In genomic region chr9:114117614-114117995, GRCh38 we compare ENCODE assay signal across 17 cellular contexts. TPM values are rescaled to one million over a fixed set of nuclear protein-coding genes. Genes with fewer than 3 reads are reported as not detected.
DNase-seq lines count a peak whose midpoint lies in the region; TF ChIP-seq lines count a peak whose summit lies in the region.
"Had no signal": no experiment of that assay in that cellular context is flagged by ENCODE, and none has a peak within 500 bp of the region (broad histone marks: within the 10 kb centered on the region; RNA-seq: fewer than 3 reads in every experiment).

No MANE protein-coding gene starts in this region.

- 37% methylated on average over 7 of the region's 7 CpGs for WGBS in liver

- H3K4me2 ChIP-seq in MM.1S (ENCODE audit: low read depth, low read length): no peak overlapping the region
- H3K4me2 ChIP-seq: SK-N-SH had no signal

- DNase-seq in posterior vena cava (ENCODE audit: low spot score): peak; percentile 12
- no peak for DNase-seq in NOMO-1 treated with dmso at 0.1 percent for 144 hours (lab: John Stamatoyannopoulos, UW; ENCODE audit: unreplicated experiment)
- DNase-seq in MM.1S: no peak
- no peak for DNase-seq in KG1 (lab: John Stamatoyannopoulos, UW)
- no peak for DNase-seq in NCI-H345 treated with DMSO at 0.1 percent for 48 hours (lab: John Stamatoyannopoulos, UW; ENCODE audit: unreplicated experiment)
- DNase-seq: CD4-positive, alpha-beta T cell; EL; GOT3; NCI-H146; NCI-H2171; NCI-H446 treated with DMSO at 0.1 percent for 48 hours; SHP77 treated with DMSO at 0.1 percent for 48 hours; SK-N-SH had no signal

- H3K9me2 ChIP-seq in MM.1S (replicated peaks; ENCODE audit: insufficient read depth, low read length): no peaks in the 10 kb centered on the region
- H3K9me2 ChIP-seq: SK-N-SH had no signal

- peaks cover 0 to 29% (median 26%) of the 10 kb centered on the region in 4 donors for H3K4me1 ChIP-seq in liver (ENCODE audit: control insufficient read depth in 4 of 4, insufficient read depth in 4 of 4, low read length in 3 of 4)
- no peaks in the 10 kb centered on the region for H3K4me1 ChIP-seq in MM.1S (ENCODE audit: low read length)

- H3K9ac ChIP-seq in liver (ENCODE audit: low read depth in 1 of 2, low read length in 2 of 2) (no peak overlapping the region), MM.1S (ENCODE audit: low read length) (no peak overlapping the region)
- H3K9ac ChIP-seq: SK-N-SH had no signal

- H3K36me3 ChIP-seq in liver (ENCODE audit: control insufficient read depth in 4 of 4, insufficient read depth in 3 of 4, low read depth in 1 of 4, low read length in 3 of 4) (no peaks in the 10 kb centered on the region), MM.1S (replicated peaks; ENCODE audit: insufficient read depth, low read length) (no peaks in the 10 kb centered on the region)

- H3K27ac ChIP-seq in 22Rv1: peak overlapping the region; percentile 89
- H3K27ac ChIP-seq in VCaP: peak overlapping the region; percentile 86
- H3K27ac ChIP-seq in liver (ENCODE audit: low read depth in 1 of 2, low read length in 2 of 2): peak overlapping the region in 1 of 2 donors; percentile 67
- H3K27ac ChIP-seq in MM.1S (ENCODE audit: low read length): no peak overlapping the region

- H3K27me3 ChIP-seq in liver (ENCODE audit: control insufficient read depth in 4 of 4, insufficient read depth in 4 of 4, low read length in 3 of 4) (no peaks in the 10 kb centered on the region), MM.1S (replicated peaks; ENCODE audit: insufficient read depth, low read length) (peaks cover 23% of the 10 kb centered on the region)

- H3K9me3 ChIP-seq in liver (ENCODE audit: control insufficient read depth in 4 of 4, low read length in 3 of 4) (no peaks in the 10 kb centered on the region), MM.1S (replicated peaks; ENCODE audit: insufficient read depth, low read length) (no peaks in the 10 kb centered on the region)
- H3K9me3 ChIP-seq: SK-N-SH had no signal

- no peak overlapping the region for H3K4me3 ChIP-seq in liver (ENCODE audit: low read depth in 1 of 3, low read length in 3 of 3)
- no peak overlapping the region for H3K4me3 ChIP-seq in MM.1S (ENCODE audit: low read length)
- H3K4me3 ChIP-seq: GM12878 had no signal

- no peaks in the 10 kb centered on the region for H3K79me2 ChIP-seq in MM.1S (ENCODE audit: low read length)

- TF ChIP-seq CTCF in 22Rv1 (IDR thresholded peaks at IDR 0.05) (no peak), VCaP (conservative IDR thresholded peaks at IDR 0.05) (no peak), liver (IDR thresholded peaks at IDR 0.05; ENCODE audit: low read depth, low read length, missing input control) (no peak), MM.1S (IDR thresholded peaks at IDR 0.05; ENCODE audit: low read length) (no peak)

- no peaks in the 10 kb centered on the region for H4K20me1 ChIP-seq in MM.1S (ENCODE audit: insufficient read depth, low read length)

- no peak overlapping the region for H2AFZ ChIP-seq in MM.1S (ENCODE audit: low read length)

- H3F3A ChIP-seq in MM.1S (ENCODE audit: insufficient read depth, low read length): no peaks in the 10 kb centered on the region

- intact Hi-C loops in posterior vena cava (cut with DNase I): no loop called here

- no peak for TF ChIP-seq RAD21 in liver (IDR thresholded peaks at IDR 0.05)

TF ChIP-seq in liver, 16 proteins besides CTCF, POLR2A, EP300 and RAD21:
- TF ChIP-seq HNF4G (IDR thresholded peaks at IDR 0.05) (peak; percentile 35), NR2F2 (IDR thresholded peaks at IDR 0.05) (no peak), YY1 (IDR thresholded peaks at IDR 0.05) (no peak), RXRA (IDR thresholded peaks at IDR 0.05) (peak in 1 of 2 donors; percentile 22), FOXA1 (IDR thresholded peaks at IDR 0.05) (no peak), HNF4A (conservative IDR thresholded peaks at IDR 0.05) (peak; percentile 58 to 72)
TF ChIP-seq in liver: peak in this region for 3.

RNA-seq across cellular contexts. Expression of gene KIF12, which starts 18.5 kb away (rescaled TPM):
- total RNA-seq in liver (10 to 100 TPM in 1 of 2 donors, 1 to 10 TPM in 1; 3.8 to 11.5 TPM), posterior vena cava (not detected)
- 10 to 100 TPM in 1 of 2 donors, 1 to 10 TPM in 1; 2.9 to 11.8 TPM for polyA plus RNA-seq in liver
- total RNA-seq: CD4-positive, alpha-beta T cell; GM12878 had no signal
- polyA plus RNA-seq: GM12878 had no signal

RNA-seq across cellular contexts. Expression of gene COL27A1, which starts 37.7 kb away (rescaled TPM):
- total RNA-seq in liver (10 to 100 TPM; 13.3 to 20.4 TPM), posterior vena cava (1 to 10 TPM; 6.7 to 8.1 TPM)
- 10 to 100 TPM in 1 of 2 donors, 1 to 10 TPM in 1; 7.0 to 10.7 TPM for polyA plus RNA-seq in liver
- polyA plus RNA-seq: GM12878 had no signal

RNA-seq across cellular contexts. Expression of gene AMBP, which starts 39.5 kb away (rescaled TPM):
- total RNA-seq in liver (1,000 to 10,000 TPM; 3,440 to 3,808 TPM), posterior vena cava (under 1 TPM in 1 of 2 donors, not detected in 1; 0.65 TPM)
- polyA plus RNA-seq in liver: 1,000 to 10,000 TPM; 5,918 to 6,678 TPM
- total RNA-seq: CD4-positive, alpha-beta T cell had no signal

Comparison
In these comparisons a context has a peak if more than half of its experiments do, and no peak if none do; other contexts are left out.
1. RNA of gene KIF12, which starts 18.5 kb away (total RNA-seq): 3.8 to 11.5 TPM in liver; not detected in posterior vena cava; every median in the first group is over 4 times any median in the second.
2. RNA of gene AMBP, which starts 39.5 kb away (total RNA-seq): 3,440 to 3,808 TPM in liver; 0.65 TPM in posterior vena cava; every median in the first group is over 1,000 times any median in the second.